ENCODE assay signal across 11 cellular contexts in the genomic region with DNA sequence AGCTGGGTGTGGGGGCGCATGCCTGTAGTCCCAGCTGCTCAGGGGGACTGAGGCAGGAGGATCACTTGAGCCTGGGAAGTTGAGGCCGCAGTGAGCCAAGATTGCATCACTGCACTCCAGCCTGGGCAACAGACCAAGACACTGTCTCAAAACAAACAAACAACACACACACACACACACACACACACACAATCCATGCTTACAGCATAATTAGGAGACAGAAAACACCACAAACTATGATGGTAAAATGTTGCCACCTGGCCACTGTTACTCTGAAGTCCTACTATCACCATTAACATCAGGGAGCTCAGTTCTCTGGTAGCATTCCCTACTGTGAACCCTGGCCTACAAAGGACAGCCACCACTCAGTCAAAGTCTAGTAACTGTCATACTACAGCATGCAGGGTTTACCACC. TPM values are rescaled to one million over a fixed set of nuclear protein-coding genes. Genes with fewer than 3 reads are reported as not detected.
DNase-seq lines count a peak whose midpoint lies in the region; ATAC-seq and TF ChIP-seq lines count a peak whose summit lies in the region.
"Had no signal": no experiment of that assay in that cellular context is flagged by ENCODE, and none has a peak within 500 bp of the region (broad histone marks: within the 10 kb centered on the region; RNA-seq: fewer than 3 reads in every experiment).

No MANE protein-coding gene starts in this region.

- H3K9me3 ChIP-seq in prostate gland = no peaks in the 10 kb centered on the region

- 21% methylated on average over 2 of the region's 2 CpGs for WGBS in prostate gland

- peak; percentile 39 for DNase-seq in EL
- peak; percentile 85 for DNase-seq in fibroblast of villous mesenchyme (ENCODE audit: low read depth)
- DNase-seq in prostate gland (ENCODE audit: low spot score) = peak; percentile 50
- no peak for DNase-seq in effector CD4-positive, alpha-beta T cell
- no peak for DNase-seq in SW480 (ENCODE audit: low spot score)
- DNase-seq: DND-41 had no signal

- no peak for TF ChIP-seq CTCF in fibroblast of villous mesenchyme (IDR thresholded peaks at IDR 0.05; ENCODE audit: insufficient read depth, low read depth, low read length)
- TF ChIP-seq CTCF in prostate gland (IDR thresholded peaks at IDR 0.05) = no peak

- TF ChIP-seq POLR2A in prostate gland (IDR thresholded peaks at IDR 0.05) = no peak

- no peaks in the 10 kb centered on the region for H3K4me1 ChIP-seq in prostate gland (replicated peaks)

- peaks cover 0 to 8% of the 10 kb centered on the region in 2 donors for H3K36me3 ChIP-seq in prostate gland

- H3K4me3 ChIP-seq in fibroblast of villous mesenchyme (ENCODE audit: low read depth, low read length) (no peak overlapping the region), prostate gland (no peak overlapping the region)

- intact Hi-C loops in prostate gland (cut with DNase I) = no loop called here

- H3K27ac ChIP-seq in prostate gland = no peak overlapping the region

- no peaks in the 10 kb centered on the region for H3K27me3 ChIP-seq in prostate gland (replicated peaks; ENCODE audit: insufficient read depth)

- peak; percentile 45 for ATAC-seq in SK-N-SH treated with all-trans-retinoic acid at 6 μM for 48 hours
- ATAC-seq in HG03097 (IDR thresholded peaks at IDR 0.05; ENCODE audit: low FRiP score, unreplicated experiment) = no peak
- no peak for ATAC-seq in GM21528 (IDR thresholded peaks at IDR 0.05; ENCODE audit: low FRiP score, unreplicated experiment)
- ATAC-seq: natural killer cell treated with Interleukin-12 subunit alpha and Interleukin-12 subunit beta and Interleukin-15 and Interleukin-18, amount 100 ng/mL, for 72 hours had no signal

TF ChIP-seq in SK-N-SH treated with all-trans-retinoic acid at 6 μM for 48 hours, 23 proteins besides CTCF, POLR2A, EP300 and RAD21:
- no peak for TF ChIP-seq ZNF8 (CRISPR knock-in tag; IDR thresholded peaks at IDR 0.05)
- TF ChIP-seq, protein P1, sequence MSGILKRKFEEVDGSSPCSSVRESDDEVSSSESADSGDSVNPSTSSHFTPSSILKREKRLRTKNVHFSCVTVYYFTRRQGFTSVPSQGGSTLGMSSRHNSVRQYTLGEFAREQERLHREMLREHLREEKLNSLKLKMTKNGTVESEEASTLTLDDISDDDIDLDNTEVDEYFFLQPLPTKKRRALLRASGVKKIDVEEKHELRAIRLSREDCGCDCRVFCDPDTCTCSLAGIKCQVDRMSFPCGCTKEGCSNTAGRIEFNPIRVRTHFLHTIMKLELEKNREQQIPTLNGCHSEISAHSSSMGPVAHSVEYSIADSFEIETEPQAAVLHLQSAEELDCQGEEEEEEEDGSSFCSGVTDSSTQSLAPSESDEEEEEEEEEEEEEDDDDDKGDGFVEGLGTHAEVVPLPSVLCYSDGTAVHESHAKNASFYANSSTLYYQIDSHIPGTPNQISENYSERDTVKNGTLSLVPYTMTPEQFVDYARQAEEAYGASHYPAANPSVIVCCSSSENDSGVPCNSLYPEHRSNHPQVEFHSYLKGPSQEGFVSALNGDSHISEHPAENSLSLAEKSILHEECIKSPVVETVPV (CRISPR knock-in tag; IDR thresholded peaks at IDR 0.05) = no peak
- no peak for TF ChIP-seq ISL1 (CRISPR knock-in tag; IDR thresholded peaks at IDR 0.05)
- TF ChIP-seq OSR1 (CRISPR knock-in tag; IDR thresholded peaks at IDR 0.05) = no peak
- TF ChIP-seq TOX (CRISPR knock-in tag; IDR thresholded peaks at IDR 0.05; ENCODE audit: borderline replicate concordance) = no peak
- no peak for TF ChIP-seq SNAI2 (CRISPR knock-in tag; IDR thresholded peaks at IDR 0.05)
- no peak for TF ChIP-seq GLIS3 (CRISPR knock-in tag; IDR thresholded peaks at IDR 0.05)
- TF ChIP-seq ZC3H10 (CRISPR knock-in tag; IDR thresholded peaks at IDR 0.05) = no peak
- TF ChIP-seq, protein P2, sequence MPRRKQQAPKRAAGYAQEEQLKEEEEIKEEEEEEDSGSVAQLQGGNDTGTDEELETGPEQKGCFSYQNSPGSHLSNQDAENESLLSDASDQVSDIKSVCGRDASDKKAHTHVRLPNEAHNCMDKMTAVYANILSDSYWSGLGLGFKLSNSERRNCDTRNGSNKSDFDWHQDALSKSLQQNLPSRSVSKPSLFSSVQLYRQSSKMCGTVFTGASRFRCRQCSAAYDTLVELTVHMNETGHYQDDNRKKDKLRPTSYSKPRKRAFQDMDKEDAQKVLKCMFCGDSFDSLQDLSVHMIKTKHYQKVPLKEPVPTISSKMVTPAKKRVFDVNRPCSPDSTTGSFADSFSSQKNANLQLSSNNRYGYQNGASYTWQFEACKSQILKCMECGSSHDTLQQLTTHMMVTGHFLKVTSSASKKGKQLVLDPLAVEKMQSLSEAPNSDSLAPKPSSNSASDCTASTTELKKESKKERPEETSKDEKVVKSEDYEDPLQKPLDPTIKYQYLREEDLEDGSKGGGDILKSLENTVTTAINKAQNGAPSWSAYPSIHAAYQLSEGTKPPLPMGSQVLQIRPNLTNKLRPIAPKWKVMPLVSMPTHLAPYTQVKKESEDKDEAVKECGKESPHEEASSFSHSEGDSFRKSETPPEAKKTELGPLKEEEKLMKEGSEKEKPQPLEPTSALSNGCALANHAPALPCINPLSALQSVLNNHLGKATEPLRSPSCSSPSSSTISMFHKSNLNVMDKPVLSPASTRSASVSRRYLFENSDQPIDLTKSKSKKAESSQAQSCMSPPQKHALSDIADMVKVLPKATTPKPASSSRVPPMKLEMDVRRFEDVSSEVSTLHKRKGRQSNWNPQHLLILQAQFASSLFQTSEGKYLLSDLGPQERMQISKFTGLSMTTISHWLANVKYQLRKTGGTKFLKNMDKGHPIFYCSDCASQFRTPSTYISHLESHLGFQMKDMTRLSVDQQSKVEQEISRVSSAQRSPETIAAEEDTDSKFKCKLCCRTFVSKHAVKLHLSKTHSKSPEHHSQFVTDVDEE (CRISPR knock-in tag; IDR thresholded peaks at IDR 0.05) = no peak
- TF ChIP-seq ZFP30 (CRISPR knock-in tag; IDR thresholded peaks at IDR 0.05) = no peak
- TF ChIP-seq ARNTL (CRISPR knock-in tag; IDR thresholded peaks at IDR 0.05; ENCODE audit: borderline replicate concordance, low read depth) = no peak
- TF ChIP-seq PPARA (CRISPR knock-in tag; IDR thresholded peaks at IDR 0.05; ENCODE audit: borderline replicate concordance) = no peak
- TF ChIP-seq ZNF565 (CRISPR knock-in tag; conservative IDR thresholded peaks at IDR 0.05; ENCODE audit: low read depth) = no peak
- TF ChIP-seq CSDC2 (CRISPR knock-in tag; IDR thresholded peaks at IDR 0.05) = no peak
- TF ChIP-seq TCF4 (CRISPR knock-in tag; IDR thresholded peaks at IDR 0.05; ENCODE audit: borderline replicate concordance) = no peak
- TF ChIP-seq ESRRG (CRISPR knock-in tag; IDR thresholded peaks at IDR 0.05) = no peak
- no peak for TF ChIP-seq POU6F1 (CRISPR knock-in tag; IDR thresholded peaks at IDR 0.05; ENCODE audit: borderline replicate concordance, low read depth)

RNA-seq across cellular contexts. Expression of gene DNPEP, which starts 18.3 kb away (rescaled TPM):
- total RNA-seq in fibroblast of villous mesenchyme = 64.8 and 65.7 TPM in 2 replicates
- 10 to 100 TPM; 54.1 to 82.4 TPM for total RNA-seq in prostate gland

RNA-seq across cellular contexts. Expression of gene RESP18, which starts 36.9 kb away (rescaled TPM):
- total RNA-seq in fibroblast of villous mesenchyme (not detected in 2 replicates), prostate gland (not detected)
- total RNA-seq: natural killer cell treated with Interleukin-12 subunit alpha and Interleukin-12 subunit beta and Interleukin-15 and Interleukin-18, amount 100 ng/mL, for 72 hours; T-helper 2 cell treated with Interferon-gamma antibody and Interleukin-4, amounts not matched to agents 100 ng/mL and 5 ng/mL, for 36 hours had no signal

RNA-seq across cellular contexts. Expression of gene DES, which starts 48.7 kb away (rescaled TPM):
- total RNA-seq in fibroblast of villous mesenchyme (20.7 and 35.8 TPM in 2 replicates), prostate gland (1,000 to 10,000 TPM; 1,584 to 1,742 TPM)
- total RNA-seq: natural killer cell treated with Interleukin-12 subunit alpha and Interleukin-12 subunit beta and Interleukin-15 and Interleukin-18, amount 100 ng/mL, for 72 hours; T-helper 2 cell treated with Interferon-gamma antibody and Interleukin-4, amounts not matched to agents 100 ng/mL and 5 ng/mL, for 36 hours had no signal

Comparison
In these comparisons a context has a peak if more than half of its experiments do, and no peak if none do; other contexts are left out.
1. DNase-seq: peak in EL (single experiment), fibroblast of villous mesenchyme (single experiment) and prostate gland (single experiment); none in effector CD4-positive, alpha-beta T cell (single experiment) and SW480 (single experiment).
2. RNA of gene DES, which starts 48.7 kb away (total RNA-seq): 1,584 to 1,742 TPM in prostate gland; 20.7 to 35.8 TPM in fibroblast of villous mesenchyme; every median in the first group is over 10 times any median in the second.